Comparison of ENCODE assay signal across 8 cellular contexts in genomic region chr6:26304213-26305096, GRCh38.
DNase-seq lines count a peak whose midpoint lies in the region; ATAC-seq and TF ChIP-seq lines count a peak whose summit lies in the region.

No MANE protein-coding gene starts in this region.

- no peaks in the 10 kb centered on the region for H3K9me3 Mint-ChIP-seq in activated naive CD4-positive, alpha-beta T cell treated with anti-CD3 and anti-CD28 coated beads, Interleukin-2, amount 50 U/mL, for 72 hours

- TF ChIP-seq CTCF in left ventricle myocardium inferior (IDR thresholded peaks at IDR 0.05; ENCODE audit: borderline replicate concordance): no peak

- no peaks in the 10 kb centered on the region for H3K9me3 ChIP-seq in left ventricle myocardium inferior (replicated peaks)

- peak overlapping the region; percentile 44 for H3K4me3 ChIP-seq in left ventricle myocardium inferior

- ATAC-seq in activated naive CD4-positive, alpha-beta T cell treated with anti-CD3 and anti-CD28 coated beads, Interleukin-2, amount 50 U/mL, for 72 hours: peak; percentile 50 to 65
- peak; percentile 92 for ATAC-seq in sciatic nerve

- DNase-seq in activated CD8-positive, alpha-beta memory T cell treated with anti-CD3 and anti-CD28 coated beads for 24 hours: peak; percentile 65
- DNase-seq in activated CD8-positive, alpha-beta memory T cell treated with anti-CD3 and anti-CD28 coated beads, Interleukin-2, amount 50 U/mL, for 48 hours: no peak
- peak; percentile 53 for DNase-seq in LoVo (ENCODE audit: low spot score)
- no peak for DNase-seq in activated naive CD4-positive, alpha-beta T cell treated with anti-CD3 and anti-CD28 coated beads, Interleukin-2, amount 50 U/mL, for 72 hours (ENCODE audit: low spot score in 2 of 2)
- no peak for DNase-seq in left ventricle myocardium inferior
- DNase-seq in sciatic nerve (ENCODE audit: low spot score): no peak
- DNase-seq in DMS79 treated with DMSO at 0.1 percent for 48 hours (lab: John Stamatoyannopoulos, UW): no peak
- no peak for DNase-seq in 8988T

- peak overlapping the region; percentile 32 for H3K27ac ChIP-seq in left ventricle myocardium inferior (replicated peaks)

- H3K27ac Mint-ChIP-seq in activated naive CD4-positive, alpha-beta T cell treated with anti-CD3 and anti-CD28 coated beads, Interleukin-2, amount 50 U/mL, for 72 hours: peak overlapping the region; percentile 94 to 98

- H3K36me3 ChIP-seq in left ventricle myocardium inferior: no peaks in the 10 kb centered on the region

- no peaks in the 10 kb centered on the region for H3K4me1 ChIP-seq in left ventricle myocardium inferior

- intact Hi-C loops in left ventricle myocardium inferior (cut with micrococcal nuclease): no loop called here
- intact Hi-C loops in sciatic nerve (cut with DNase I): no loop called here

- peaks cover 0 to 6% of the 10 kb centered on the region in 2 donors for H3K36me3 Mint-ChIP-seq in activated naive CD4-positive, alpha-beta T cell treated with anti-CD3 and anti-CD28 coated beads, Interleukin-2, amount 50 U/mL, for 72 hours

- H3K27me3 ChIP-seq in left ventricle myocardium inferior (ENCODE audit: low read depth): peaks cover 38% of the 10 kb centered on the region

Comparison
In these comparisons a context has a peak if more than half of its experiments do, and no peak if none do; other contexts are left out.
1. DNase-seq: peak in activated CD8-positive, alpha-beta memory T cell treated with anti-CD3 and anti-CD28 coated beads for 24 hours (single experiment) and LoVo (single experiment); none in activated CD8-positive, alpha-beta memory T cell treated with anti-CD3 and anti-CD28 coated beads, Interleukin-2, amount 50 U/mL, for 48 hours (single experiment), activated naive CD4-positive, alpha-beta T cell treated with anti-CD3 and anti-CD28 coated beads, Interleukin-2, amount 50 U/mL, for 72 hours (0 of 2), left ventricle myocardium inferior (single experiment), sciatic nerve (single experiment), DMS79 treated with DMSO at 0.1 percent for 48 hours (single experiment) and 8988T (single experiment).